In the genomic region with DNA sequence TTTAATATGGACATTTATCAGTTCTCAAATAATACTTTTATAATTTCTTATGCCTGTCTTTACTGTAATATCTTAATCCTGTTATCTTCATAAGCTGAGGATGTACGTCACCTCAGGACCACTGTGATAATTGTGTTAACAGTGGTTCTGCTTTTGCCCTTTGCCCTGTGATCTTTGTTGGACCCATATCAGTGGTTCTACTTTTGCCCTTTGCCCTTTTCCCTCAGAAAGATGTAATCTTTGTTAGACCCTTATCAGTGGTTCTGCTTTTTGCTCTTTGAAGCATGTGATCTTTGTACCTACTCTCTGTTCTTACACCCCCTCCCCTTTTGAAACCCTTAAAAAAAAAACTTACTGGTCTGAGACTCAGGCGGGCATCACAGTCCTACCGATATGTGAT, we compare ENCODE assay signal across 2 cellular contexts.
A peak's percentile ranks its signal among the peaks of the same experiment; 100 is the strongest.
TF ChIP-seq lines count a peak whose summit lies in the region.
"Not testable (repeated sequence)": the region's sequence is repeated elsewhere in the genome, so short reads cannot be mapped to it uniquely, and the experiment has no call there.

No MANE protein-coding gene starts in this region.

TF ChIP-seq in K562, 482 proteins besides CTCF, POLR2A, EP300 and RAD21:
- not testable (repeated sequence) for TF ChIP-seq NR2C1 (IDR thresholded peaks at IDR 0.05)
- peak; percentile 57; the same call in 1 of the 2 replicates for TF ChIP-seq NR2C1 (tag; IDR thresholded peaks at IDR 0.05)

TF ChIP-seq in HepG2, 621 proteins besides CTCF, POLR2A, EP300 and RAD21:
- TF ChIP-seq HNF4A (CRISPR knock-in tag; IDR thresholded peaks at IDR 0.05) (peak; percentile 72), NR2F6 (IDR thresholded peaks at IDR 0.05) (peak; percentile 37; the same call in 1 of the 2 replicates), NCOR1 (IDR thresholded peaks at IDR 0.05; ENCODE audit: borderline replicate concordance, low read length) (peak; percentile 42; the same call in 1 of the 2 replicates), PAXIP1 (CRISPR knock-in tag; conservative IDR thresholded peaks at IDR 0.05) (peak; percentile 38), SETDB1 (CRISPR knock-in tag; IDR thresholded peaks at IDR 0.05; ENCODE audit: borderline replicate concordance) (0 out of 2 replicates have a peak, but pooled peaks have one; percentile 41), TCF7 (IDR thresholded peaks at IDR 0.05; ENCODE audit: low read depth) (peak; percentile 21; the same call in 1 of the 2 replicates), NR2C2 (CRISPR knock-in tag; IDR thresholded peaks at IDR 0.05; ENCODE audit: borderline replicate concordance) (peak; percentile 71), HNF4G (IDR thresholded peaks at IDR 0.05; ENCODE audit: borderline replicate concordance, low read depth, low read length) (0 out of 2 replicates have a peak, but pooled peaks have one; percentile 16)
- not testable (repeated sequence) for TF ChIP-seq NR2F6 (CRISPR knock-in tag; IDR thresholded peaks at IDR 0.05); HNF4G (CRISPR knock-in tag; IDR thresholded peaks at IDR 0.05; ENCODE audit: borderline replicate concordance, low read depth)
- TF ChIP-seq, protein P1, sequence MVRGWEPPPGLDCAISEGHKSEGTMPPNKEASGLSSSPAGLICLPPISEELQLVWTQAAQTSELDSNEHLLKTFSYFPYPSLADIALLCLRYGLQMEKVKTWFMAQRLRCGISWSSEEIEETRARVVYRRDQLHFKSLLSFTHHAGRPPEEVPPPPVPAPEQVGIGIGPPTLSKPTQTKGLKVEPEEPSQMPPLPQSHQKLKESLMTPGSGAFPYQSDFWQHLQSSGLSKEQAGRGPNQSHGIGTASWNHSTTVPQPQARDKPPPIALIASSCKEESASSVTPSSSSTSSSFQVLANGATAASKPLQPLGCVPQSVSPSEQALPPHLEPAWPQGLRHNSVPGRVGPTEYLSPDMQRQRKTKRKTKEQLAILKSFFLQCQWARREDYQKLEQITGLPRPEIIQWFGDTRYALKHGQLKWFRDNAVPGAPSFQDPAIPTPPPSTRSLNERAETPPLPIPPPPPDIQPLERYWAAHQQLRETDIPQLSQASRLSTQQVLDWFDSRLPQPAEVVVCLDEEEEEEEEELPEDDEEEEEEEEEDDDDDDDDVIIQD (CRISPR knock-in tag; IDR thresholded peaks at IDR 0.05; ENCODE audit: low read depth) = peak; percentile 49; the same call in 1 of the 2 replicates
